Comparison of ENCODE assay signal across 27 cellular contexts in genomic region chr12:113547157-113547556, GRCh38.
A peak's percentile ranks its signal among the peaks of the same experiment; 100 is the strongest.
DNase-seq lines count a peak whose midpoint lies in the region; ATAC-seq, FAIRE-seq and TF ChIP-seq lines count a peak whose summit lies in the region.
"Had no signal": no experiment of that assay in that cellular context is flagged by ENCODE, and none has a peak within 500 bp of the region (broad histone marks: within the 10 kb centered on the region; RNA-seq: fewer than 3 reads in every experiment).

No MANE protein-coding gene starts in this region.

- H3K27me3 Mint-ChIP-seq in nephron progenitor cell (ENCODE audit: low read depth, poor library complexity) (peaks cover 25% of the 10 kb centered on the region), progenitor cell of endocrine pancreas (peaks cover 48% of the 10 kb centered on the region)

- H3K79me2 ChIP-seq in K562 (ENCODE audit: control insufficient read depth, insufficient read depth, low read length), result no peaks in the 10 kb centered on the region

- H3K27ac ChIP-seq in A549 (no peak overlapping the region), K562 (ENCODE audit: extremely low read depth, low read depth, low read length) (no peak overlapping the region)
- H3K27ac ChIP-seq: 22Rv1; BLaER1 treated with 17β-estradiol and CSF1 and Interleukin-3, amounts not matched to agents 10 nM and 100 nM; GM23248 had no signal

- no peak overlapping the region for H2AFZ ChIP-seq in K562 (ENCODE audit: low read depth, low read length)
- H2AFZ ChIP-seq: GM23248 had no signal

- H3K36me3 ChIP-seq in K562 (ENCODE audit: control insufficient read depth, insufficient read depth, low read length), result no peaks in the 10 kb centered on the region
- H3K36me3 ChIP-seq: BE2C; BLaER1 treated with 17β-estradiol and CSF1 and Interleukin-3, amounts not matched to agents 10 nM and 100 nM; HAP-1 had no signal

- DNase-seq in A549 (ENCODE audit: low read depth in 1 of 2, low spot score in 1 of 2) (no peak), K562 (ENCODE audit: extremely low read depth in 1 of 4, low spot score in 3 of 4) (no peak), nephron progenitor cell (no peak), progenitor cell of endocrine pancreas (ENCODE audit: low spot score, unreplicated experiment) (no peak), HuH-7.5 (ENCODE audit: low spot score) (no peak), NCI-H1417 treated with DMSO at 0.1 percent for 48 hours (lab: John Stamatoyannopoulos, UW) (no peak)
- DNase-seq in activated T-cell treated with anti-CD3 and anti-CD28 coated beads, Interleukin-2, amount 50 U/mL, for 1 hour, result no peak
- DNase-seq: ACHN; AML-193; BE2C; CD4-positive, alpha-beta T cell; CD8-positive, alpha-beta memory T cell; DMS 273 treated with DMSO at 0.1 percent for 48 hours; DMS79; EL; GDM1; GM23248; HFFc6 had no signal

- H3K4me3 ChIP-seq in A549 (no peak overlapping the region), K562 (no peak overlapping the region)
- H3K4me3 ChIP-seq: BLaER1 treated with 17β-estradiol and CSF1 and Interleukin-3, amounts not matched to agents 10 nM and 100 nM; GM12878; GM23248; HAP-1 had no signal

- POLR2A ChIA-PET in A549 (lab: Yijun Ruan, JAX) (no interaction called here), K562 (lab: Yijun Ruan, JAX) (no interaction called here)

- no peak for TF ChIP-seq CTCF in A549 (IDR thresholded peaks at IDR 0.05)
- TF ChIP-seq CTCF in K562 (IDR thresholded peaks at IDR 0.05 in 2 of 3, conservative IDR thresholded peaks at IDR 0.05 in 1 of 3; ENCODE audit: insufficient read depth in 2 of 3, low read depth in 1 of 3, low read length in 3 of 3), result no peak
- no peak for TF ChIP-seq CTCF in nephron progenitor cell (IDR thresholded peaks at IDR 0.05)
- TF ChIP-seq CTCF in progenitor cell of endocrine pancreas (IDR thresholded peaks at IDR 0.05; ENCODE audit: unreplicated experiment), result no peak

- TF ChIP-seq RAD21 in A549 (conservative IDR thresholded peaks at IDR 0.05 in 1 of 2, IDR thresholded peaks at IDR 0.05 in 1 of 2) (no peak), K562 (CRISPR knock-in tag; conservative IDR thresholded peaks at IDR 0.05 in 1 of 2, IDR thresholded peaks at IDR 0.05 in 1 of 2) (no peak)

- H3K9me3 Mint-ChIP-seq in nephron progenitor cell (peaks cover 18% of the 10 kb centered on the region), progenitor cell of endocrine pancreas (ENCODE audit: low read depth) (peaks cover 3% of the 10 kb centered on the region)

- H3K9me1 ChIP-seq in K562 (ENCODE audit: control insufficient read depth, insufficient read depth, low read length), result no peaks in the 10 kb centered on the region

- H3K4me1 ChIP-seq in A549 (no peaks in the 10 kb centered on the region), K562 (replicated peaks in 1 of 2; ENCODE audit: control insufficient read depth in 2 of 2, insufficient read depth in 2 of 2, low read length in 2 of 2) (no peaks in the 10 kb centered on the region)
- H3K4me1 ChIP-seq: BE2C, HAP-1 had no signal

- no peak overlapping the region for H3K9ac ChIP-seq in K562 (ENCODE audit: insufficient read depth in 1 of 2, low read depth in 2 of 2, low read length in 2 of 2)
- H3K9ac ChIP-seq: GM23248 had no signal

- no TSS peak for BruUV-seq in K562 (replicated peaks; lab: Mats Ljungman, UMichigan)

- peaks cover 12% of the 10 kb centered on the region; the same call in 2 of the 3 replicates for H3K9me3 ChIP-seq in A549
- peaks cover 1% of the 10 kb centered on the region; the same call in 1 of the 2 replicates for H3K9me3 ChIP-seq in K562 (replicated peaks; ENCODE audit: control insufficient read depth, insufficient read depth, low read depth, low read length)
- H3K9me3 ChIP-seq: BE2C, HAP-1 had no signal

- in situ Hi-C loops in K562 (cut with MboI), result no loop called here

- H3K27me3 ChIP-seq in K562 (ENCODE audit: control insufficient read depth in 2 of 2, insufficient read depth in 2 of 2, low read length in 2 of 2), result peaks cover 13% of the 10 kb centered on the region in 2 experiments

- TF ChIP-seq EP300 in A549 (IDR thresholded peaks at IDR 0.05), result no peak
- no peak for TF ChIP-seq EP300 in K562 (IDR thresholded peaks at IDR 0.05; ENCODE audit: low read length)

- no peak for TF ChIP-seq POLR2A in A549 (IDR thresholded peaks at IDR 0.05; ENCODE audit: low read length)
- no peak for TF ChIP-seq POLR2A in K562 (conservative IDR thresholded peaks at IDR 0.05)

- no peaks in the 10 kb centered on the region for H3K36me3 Mint-ChIP-seq in nephron progenitor cell (ENCODE audit: low read depth)
- H3K36me3 Mint-ChIP-seq in progenitor cell of endocrine pancreas (ENCODE audit: insufficient read depth), result no peaks in the 10 kb centered on the region
- H3K36me3 Mint-ChIP-seq: CD14-positive monocyte; CD8-positive, alpha-beta memory T cell had no signal

- H3K4me2 ChIP-seq in A549, result no peak overlapping the region
- no peak overlapping the region for H3K4me2 ChIP-seq in K562 (ENCODE audit: insufficient read depth, low read length)

- WGBS in A549 (ENCODE audit: missing lambda C conversion rate), result 43% methylated on average over 5 of the region's 7 CpGs
- WGBS in K562 (ENCODE audit: insufficient coverage, low coverage, missing lambda C conversion rate), result 0% methylated on average over 5 of the region's 7 CpGs

- no peak for ATAC-seq in A549
- ATAC-seq in K562, result no peak
- ATAC-seq: GM12878 had no signal

- intact Hi-C loops in K562 (cut with micrococcal nuclease), result no loop called here

- peaks cover 32% of the 10 kb centered on the region for H3K4me1 Mint-ChIP-seq in nephron progenitor cell
- H3K4me1 Mint-ChIP-seq in progenitor cell of endocrine pancreas (ENCODE audit: low read depth), result peaks cover 6% of the 10 kb centered on the region
- H3K4me1 Mint-ChIP-seq: CD14-positive monocyte; CD8-positive, alpha-beta memory T cell had no signal

- H3K4me3 Mint-ChIP-seq in nephron progenitor cell (peak overlapping the region; percentile 24), progenitor cell of endocrine pancreas (ENCODE audit: low read depth) (no peak overlapping the region)
- H3K4me3 Mint-ChIP-seq: CD14-positive monocyte; CD4-positive, alpha-beta T cell; CD8-positive, alpha-beta memory T cell; HFFc6 had no signal

- FAIRE-seq in A549 (lab: Jason Lieb, UNC) (no peak), K562 (lab: Jason Lieb, UNC) (no peak)
- FAIRE-seq: A204.1, D721Med, GM12878, GM19239, H54 had no signal

- H3K27ac Mint-ChIP-seq in nephron progenitor cell, result peak overlapping the region; percentile 65
- H3K27ac Mint-ChIP-seq in progenitor cell of endocrine pancreas, result peak overlapping the region; percentile 6
- H3K27ac Mint-ChIP-seq: CD4-positive, alpha-beta T cell; CD8-positive, alpha-beta memory T cell; HFFc6 had no signal

- CTCF ChIA-PET in A549 (lab: Yijun Ruan, JAX), result no interaction called here
- CTCF ChIA-PET in K562 (lab: Yijun Ruan, JAX; ENCODE audit: low intra/inter-chr PET ratio), result no interaction called here

- H4K20me1 ChIP-seq in K562 (replicated peaks; ENCODE audit: control insufficient read depth, insufficient read depth, low read length), result no peaks in the 10 kb centered on the region
- H4K20me1 ChIP-seq: BLaER1 treated with 17β-estradiol and CSF1 and Interleukin-3, amounts not matched to agents 10 nM and 100 nM had no signal

TF ChIP-seq in A549, 52 proteins besides CTCF, POLR2A, EP300 and RAD21:
- TF ChIP-seq HDAC2 (IDR thresholded peaks at IDR 0.05) (no peak), MAFK (IDR thresholded peaks at IDR 0.05; ENCODE audit: partially characterized antibody) (peak; percentile 10), POLR2AphosphoS2 (conservative IDR thresholded peaks at IDR 0.05; ENCODE audit: low read length) (no peak)

TF ChIP-seq in K562, 482 proteins besides CTCF, POLR2A, EP300 and RAD21:
- TF ChIP-seq C11orf30 (IDR thresholded peaks at IDR 0.05; ENCODE audit: low read depth) (peak; percentile 63; the same call in 1 of the 2 replicates), NBN (IDR thresholded peaks at IDR 0.05; ENCODE audit: low read depth) (no peak), ZNF316 (IDR thresholded peaks at IDR 0.05) (peak; percentile 58), ZNF75A (CRISPR knock-in tag; IDR thresholded peaks at IDR 0.05) (no peak), MAFG (tag; conservative IDR thresholded peaks at IDR 0.05) (peak; percentile 68)

Comparison
In these comparisons a context has a peak if more than half of its experiments do, and no peak if none do; other contexts are left out.
1. Of the 35 proteins assayed by ChIP-seq in both K562 and A549: peak only in K562: none; only in A549: MAFK; in both: none; in neither: 34.